ENCODE assay signal across 3 cellular contexts in genomic region chr7:149510248-149510647, GRCh38.
"Had no signal": no experiment of that assay in that cellular context is flagged by ENCODE, and none has a peak within 500 bp of the region (broad histone marks: within the 10 kb centered on the region; RNA-seq: fewer than 3 reads in every experiment).

No MANE protein-coding gene starts in this region.

- H3K4me3 ChIP-seq: GM12878 had no signal

- DNase-seq: GDM1, GF-D8 had no signal
